Comparison of ENCODE assay signal across 33 cellular contexts in the genomic region with DNA sequence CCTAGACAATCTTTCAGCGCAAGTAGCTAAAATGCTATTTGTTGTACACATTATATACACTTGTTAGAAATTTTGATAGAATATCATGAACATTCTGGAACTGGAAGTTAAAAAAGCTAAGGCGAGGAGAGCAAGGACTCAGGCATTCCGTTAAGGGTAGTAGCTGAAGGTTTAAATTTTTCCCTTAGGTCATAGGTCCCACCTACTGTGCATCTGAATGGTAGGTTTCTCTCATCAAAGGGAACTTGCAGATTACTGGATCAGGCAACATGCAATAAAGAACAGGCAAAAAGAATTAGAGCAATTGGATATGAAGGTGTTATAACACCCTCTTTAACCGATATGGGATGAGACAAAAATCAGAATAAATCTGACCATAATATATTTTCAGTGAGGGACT.
"Had no signal": no experiment of that assay in that cellular context is flagged by ENCODE, and none has a peak within 500 bp of the region (broad histone marks: within the 10 kb centered on the region; RNA-seq: fewer than 3 reads in every experiment).

No MANE protein-coding gene starts in this region.

- H3K9me3 Mint-ChIP-seq: activated CD4-positive, alpha-beta memory T cell treated with anti-CD3 and anti-CD28 coated beads, Interleukin-2, amount 10 ng/mL, durations not matched to agents 7 days and 5 days; activated naive CD8-positive, alpha-beta T cell treated with anti-CD3 and anti-CD28 coated beads, Interleukin-2, amount 10 ng/mL, durations not matched to agents 7 days and 5 days; T-helper 1 cell treated with Interleukin-12 subunit alpha and Interleukin-12 subunit beta and Interleukin-4 antibody, amounts not matched to agents 30 μg/mL and 1 μg/mL, for 36 hours had no signal

- H3K9me2 ChIP-seq: SK-N-SH had no signal

- H3K9ac ChIP-seq: SK-N-SH had no signal

- H3K27ac Mint-ChIP-seq: activated CD4-positive, alpha-beta memory T cell treated with anti-CD3 and anti-CD28 coated beads, Interleukin-2, amount 10 ng/mL, durations not matched to agents 7 days and 5 days; activated CD8-positive, alpha-beta memory T cell treated with anti-CD3 and anti-CD28 coated beads, Interleukin-2, amount 10 ng/mL, durations not matched to agents 7 days and 5 days; activated naive CD8-positive, alpha-beta T cell treated with anti-CD3 and anti-CD28 coated beads, Interleukin-2, amount 10 ng/mL, durations not matched to agents 7 days and 5 days; T-helper 1 cell treated with Interleukin-12 subunit alpha and Interleukin-12 subunit beta and Interleukin-4 antibody, amounts not matched to agents 30 μg/mL and 1 μg/mL, for 36 hours had no signal

- H3K4me3 ChIP-seq: adrenal gland, body of pancreas, breast epithelium, Peyer's patch, SJSA1 had no signal

- H3K9me3 ChIP-seq: adrenal gland, body of pancreas, breast epithelium, Peyer's patch, SK-N-SH had no signal

- H3K4me3 Mint-ChIP-seq: activated CD4-positive, alpha-beta memory T cell treated with anti-CD3 and anti-CD28 coated beads, Interleukin-2, amount 10 ng/mL, durations not matched to agents 7 days and 5 days; activated CD8-positive, alpha-beta memory T cell treated with anti-CD3 and anti-CD28 coated beads, Interleukin-2, amount 10 ng/mL, durations not matched to agents 7 days and 5 days; activated naive CD8-positive, alpha-beta T cell treated with anti-CD3 and anti-CD28 coated beads, Interleukin-2, amount 10 ng/mL, durations not matched to agents 7 days and 5 days; T-helper 1 cell treated with Interleukin-12 subunit alpha and Interleukin-12 subunit beta and Interleukin-4 antibody, amounts not matched to agents 30 μg/mL and 1 μg/mL, for 36 hours had no signal

- DNase-seq: activated CD4-positive, alpha-beta memory T cell treated with anti-CD3 and anti-CD28 coated beads, Interleukin-2, amount 10 ng/mL, durations not matched to agents 7 days and 5 days; activated CD4-positive, alpha-beta T cell treated with anti-CD3 and anti-CD28 coated beads for 1 hour; activated CD4-positive, alpha-beta T cell treated with anti-CD3 and anti-CD28 coated beads for 48 hours; activated CD4-positive, CD25-positive, alpha-beta regulatory T cell; activated CD8-positive, alpha-beta memory T cell treated with anti-CD3 and anti-CD28 coated beads for 24 hours; activated CD8-positive, alpha-beta memory T cell treated with anti-CD3 and anti-CD28 coated beads, Interleukin-2, amount 10 ng/mL, durations not matched to agents 7 days and 5 days; activated CD8-positive, alpha-beta memory T cell treated with anti-CD3 and anti-CD28 coated beads, Interleukin-2, amount 50 U/mL, for 48 hours; activated effector memory CD4-positive, alpha-beta T cell treated with Interleukin-2 at 50 U/mL for 16 hours; activated naive CD4-positive, alpha-beta T cell; activated naive CD4-positive, alpha-beta T cell treated with anti-CD3 and anti-CD28 coated beads, Interleukin-2, amount 50 U/mL, for 16 hours; activated naive CD8-positive, alpha-beta T cell treated with anti-CD3 and anti-CD28 coated beads, Interleukin-2, amount 10 ng/mL, durations not matched to agents 7 days and 5 days; activated T-cell treated with anti-CD3 and anti-CD28 coated beads, Interleukin-2, amount 50 U/mL, for 48 hours; adrenal gland; body of pancreas; Karpas-422; NCI-H1105; NCI-H1417 treated with DMSO at 0.1 percent for 48 hours; NCI-H1694; NCI-H1930; NCI-H2081 treated with DMSO at 0.1 percent for 48 hours; NCI-H226; NCI-H446 treated with DMSO at 0.1 percent for 48 hours; NCI-H748 treated with DMSO at 0.1 percent for 48 hours; NK-92 treated with Interleukin-12 subunit alpha and Interleukin-12 subunit beta, amount 100 ng/mL, for 24 hours; PC-3; Peyer's patch; RPMI8226; SHP77 treated with DMSO at 0.1 percent for 48 hours; SK-N-SH had no signal

- H3K4me1 ChIP-seq: adrenal gland, body of pancreas, breast epithelium, Peyer's patch, SJSA1 had no signal

- H3K27me3 ChIP-seq: adrenal gland, body of pancreas, breast epithelium, Peyer's patch, SJSA1 had no signal

- H3K4me2 ChIP-seq: SK-N-SH had no signal

- H3K27ac ChIP-seq: adrenal gland, body of pancreas, breast epithelium, Peyer's patch, SJSA1, VCaP had no signal

- H3K36me3 ChIP-seq: adrenal gland, breast epithelium had no signal

- H3K27me3 Mint-ChIP-seq: activated CD4-positive, alpha-beta memory T cell treated with anti-CD3 and anti-CD28 coated beads, Interleukin-2, amount 10 ng/mL, durations not matched to agents 7 days and 5 days; activated CD8-positive, alpha-beta memory T cell treated with anti-CD3 and anti-CD28 coated beads, Interleukin-2, amount 10 ng/mL, durations not matched to agents 7 days and 5 days; activated naive CD8-positive, alpha-beta T cell treated with anti-CD3 and anti-CD28 coated beads, Interleukin-2, amount 10 ng/mL, durations not matched to agents 7 days and 5 days had no signal

- ATAC-seq: activated CD8-positive, alpha-beta memory T cell treated with anti-CD3 and anti-CD28 coated beads, Interleukin-2, amount 10 ng/mL, durations not matched to agents 7 days and 5 days; body of pancreas; PC-3 had no signal
